ENCODE assay signal across 1 cellular context in the genomic region with DNA sequence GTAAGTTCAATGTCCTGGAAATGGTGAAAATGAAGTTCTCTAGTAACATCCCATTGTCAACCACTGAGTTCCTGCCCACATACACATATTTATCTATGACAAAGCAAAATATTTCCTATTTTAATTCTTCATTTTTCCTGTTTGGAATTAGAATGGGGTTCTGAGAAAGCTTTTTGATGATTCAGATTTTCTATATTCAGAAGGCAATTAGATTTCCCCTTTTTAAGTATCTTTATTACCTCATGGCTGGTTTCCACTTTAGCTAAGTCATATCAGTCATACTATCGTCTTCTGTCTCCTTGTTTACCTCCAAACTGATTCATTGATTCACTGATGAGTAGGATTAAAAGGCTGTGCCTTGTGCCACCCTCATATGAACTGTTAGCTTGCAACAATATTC.
TF ChIP-seq lines count a peak whose summit lies in the region.

No MANE protein-coding gene starts in this region.

TF ChIP-seq in K562, 482 proteins besides CTCF, POLR2A, EP300 and RAD21:
- TF ChIP-seq C11orf30 (IDR thresholded peaks at IDR 0.05; ENCODE audit: low read depth) (peak; percentile 15; the same call in 1 of the 2 replicates), KLF16 (IDR thresholded peaks at IDR 0.05) (no peak), ZNF316 (IDR thresholded peaks at IDR 0.05) (peak; percentile 20; the same call in 1 of the 2 replicates)
